ENCODE assay signal across 7 cellular contexts in the genomic region with DNA sequence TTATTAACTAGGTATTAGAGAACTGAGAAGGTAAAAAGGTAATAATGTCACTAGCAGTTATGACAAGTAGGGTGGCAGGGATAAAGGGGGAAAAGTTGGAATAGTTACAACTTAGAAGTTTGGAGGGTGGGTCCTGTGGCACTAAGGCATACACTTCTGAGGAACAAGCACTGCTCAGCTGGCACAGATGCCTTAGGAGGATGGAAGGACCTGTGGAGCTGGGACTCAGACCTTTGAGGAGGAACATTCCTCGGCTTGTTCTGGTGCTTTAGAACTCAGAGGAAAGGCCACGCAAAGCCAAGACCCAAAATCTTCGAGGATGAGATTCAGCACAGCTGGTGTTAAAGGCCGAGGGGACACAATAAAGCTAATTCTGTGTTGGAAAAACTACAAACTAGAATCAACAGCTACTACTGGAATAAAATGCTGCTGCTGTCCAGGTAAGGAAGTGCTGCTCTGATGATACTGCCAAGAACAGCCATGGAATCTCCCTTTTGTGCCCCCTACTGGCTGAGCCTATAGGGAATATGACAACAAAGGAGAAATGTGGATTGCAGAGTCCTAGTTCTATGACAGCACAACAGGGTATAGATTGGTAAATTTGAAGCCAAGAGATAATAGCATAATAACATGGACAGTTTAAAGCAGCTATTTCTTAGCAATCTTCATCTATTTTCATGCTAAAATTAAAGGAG.
DNase-seq lines count a peak whose midpoint lies in the region; ATAC-seq, FAIRE-seq and TF ChIP-seq lines count a peak whose summit lies in the region.

No MANE protein-coding gene starts in this region.

- peak; percentile 82 for ATAC-seq in upper lobe of right lung

- intact Hi-C loops in endothelial cell of umbilical vein (cut with micrococcal nuclease) (loop anchor here (1.0 kb wide), 1 partner anchor 107 kb away; no protein-coding TSS in a partner anchor), upper lobe of right lung (cut with DNase I) (no loop called here)

- no peaks in the 10 kb centered on the region for H3K9me1 ChIP-seq in endothelial cell of umbilical vein (replicated peaks; ENCODE audit: control insufficient read depth, extremely low read depth, insufficient read depth, low read length)

- TF ChIP-seq POLR2A in endothelial cell of umbilical vein (IDR thresholded peaks at IDR 0.05; ENCODE audit: low read depth, low read length) = no peak

- H3K4me1 ChIP-seq in endothelial cell of umbilical vein (ENCODE audit: control insufficient read depth, extremely low read depth, insufficient read depth, low read length) (no peaks in the 10 kb centered on the region), upper lobe of right lung (no peaks in the 10 kb centered on the region)

- no peaks in the 10 kb centered on the region for H4K20me1 ChIP-seq in endothelial cell of umbilical vein (replicated peaks; ENCODE audit: control insufficient read depth, extremely low read depth, insufficient read depth, low read length)

- POLR2A ChIA-PET in endothelial cell of umbilical vein (lab: Charles Lee) = no interaction called here

- H3K9me3 ChIP-seq in endothelial cell of umbilical vein (replicated peaks; ENCODE audit: control insufficient read depth, insufficient read depth, low read length) (no peaks in the 10 kb centered on the region), upper lobe of right lung (no peaks in the 10 kb centered on the region)

- no peak overlapping the region for H3K27ac ChIP-seq in endothelial cell of umbilical vein (ENCODE audit: insufficient read depth, low read depth, low read length)
- H3K27ac ChIP-seq in upper lobe of right lung = no peak overlapping the region

- H2AFZ ChIP-seq in endothelial cell of umbilical vein (ENCODE audit: low read depth, low read length) = no peak overlapping the region

- H3K79me2 ChIP-seq in endothelial cell of umbilical vein (ENCODE audit: control insufficient read depth, insufficient read depth, low read length) = no peaks in the 10 kb centered on the region

- peak; percentile 57; the same call in 2 of the 3 replicates for TF ChIP-seq CTCF in GM12872 (IDR thresholded peaks at IDR 0.05; ENCODE audit: insufficient read depth, low read depth, low read length)
- no peak for TF ChIP-seq CTCF in endothelial cell of umbilical vein (IDR thresholded peaks at IDR 0.05; ENCODE audit: extremely low read depth in 1 of 2, insufficient read depth in 1 of 2, low read depth in 1 of 2, low read length in 2 of 2)
- peak; percentile 40 for TF ChIP-seq CTCF in upper lobe of right lung (IDR thresholded peaks at IDR 0.05)

- H3K27me3 ChIP-seq in H7 (ENCODE audit: control insufficient read depth, insufficient read depth, low read length) = no peaks in the 10 kb centered on the region
- no peaks in the 10 kb centered on the region for H3K27me3 ChIP-seq in endothelial cell of umbilical vein (ENCODE audit: control insufficient read depth in 2 of 2, insufficient read depth in 2 of 2, low read length in 2 of 2)
- no peaks in the 10 kb centered on the region for H3K27me3 ChIP-seq in upper lobe of right lung

- CTCF ChIA-PET in endothelial cell of umbilical vein (lab: Charles Lee) = no interaction called here

- dilution Hi-C loops in endothelial cell of umbilical vein (cut with MboI; ENCODE audit: extremely low pct_ligation_motif_present, low sequenced_read_pairs) = no loop called here

- no peak overlapping the region for H3K4me2 ChIP-seq in endothelial cell of umbilical vein (ENCODE audit: insufficient read depth, low read length)

- H3K4me3 ChIP-seq in H7 (ENCODE audit: insufficient read depth, low read depth, low read length) = no peak overlapping the region
- no peak overlapping the region for H3K4me3 ChIP-seq in endothelial cell of umbilical vein (replicated peaks in 1 of 3; ENCODE audit: insufficient read depth in 1 of 3, low read depth in 1 of 3, low read length in 3 of 3)
- no peak overlapping the region for H3K4me3 ChIP-seq in upper lobe of right lung

- H3K36me3 ChIP-seq in H7 (replicated peaks; ENCODE audit: control insufficient read depth, insufficient read depth, low read length) (no peaks in the 10 kb centered on the region), endothelial cell of umbilical vein (ENCODE audit: control insufficient read depth in 2 of 2, extremely low read depth in 1 of 2, insufficient read depth in 2 of 2, low read length in 2 of 2) (no peaks in the 10 kb centered on the region), upper lobe of right lung (no peaks in the 10 kb centered on the region)

- H3K9ac ChIP-seq in endothelial cell of umbilical vein (replicated peaks; ENCODE audit: extremely low read depth, insufficient read depth, low read length) = no peak overlapping the region

- BruUV-seq in endothelial cell of umbilical vein (replicated peaks; lab: Mats Ljungman, UMichigan) = no TSS peak

- FAIRE-seq in endothelial cell of umbilical vein (lab: Jason Lieb, UNC) = no peak

- DNase-seq in H7 (peak; percentile 70), NCI-H526 (lab: John Stamatoyannopoulos, UW) (peak; percentile 16 to 48), endothelial cell of umbilical vein (ENCODE audit: low read depth, low spot score) (peak; percentile 7), upper lobe of right lung (no peak), NCI-H2196 treated with DMSO at 0.1 percent for 48 hours (lab: John Stamatoyannopoulos, UW; ENCODE audit: unreplicated experiment) (no peak), GF-D8 (lab: John Stamatoyannopoulos, UW) (no peak)

TF ChIP-seq in endothelial cell of umbilical vein, 7 proteins besides CTCF, POLR2A, EP300 and RAD21:
- TF ChIP-seq POLR2AphosphoS5 (IDR thresholded peaks at IDR 0.05; ENCODE audit: insufficient read depth, low read depth, low read length) = no peak

Comparison
In these comparisons a context has a peak if more than half of its experiments do, and no peak if none do; other contexts are left out.
1. CTCF ChIP-seq: peak in GM12872 (single experiment) and upper lobe of right lung (single experiment); none in endothelial cell of umbilical vein (0 of 2).
2. DNase-seq: peak in H7 (single experiment), NCI-H526 (2 of 2) and endothelial cell of umbilical vein (single experiment); none in upper lobe of right lung (single experiment), NCI-H2196 treated with DMSO at 0.1 percent for 48 hours (single experiment) and GF-D8 (single experiment).